27 cellular contexts compared by ENCODE assay signal in the genomic region with DNA sequence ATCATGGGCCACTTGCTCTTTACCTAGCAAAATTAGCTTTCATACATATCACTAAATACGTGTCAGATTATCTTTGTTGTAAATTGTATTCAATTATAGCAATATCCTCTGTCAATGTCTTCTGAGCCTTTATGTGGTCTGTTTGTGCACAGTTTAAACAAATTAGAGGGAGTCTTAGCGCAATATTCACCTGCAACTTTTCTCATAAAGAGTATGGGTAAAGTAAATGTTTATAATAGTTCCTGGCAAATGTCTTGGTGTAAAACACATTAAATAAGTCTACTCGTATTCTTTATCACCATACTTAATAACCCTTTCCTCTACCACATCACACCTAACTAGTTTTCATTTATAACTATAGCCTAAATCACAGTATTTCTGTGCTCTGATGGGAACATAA.
"Had no signal": no experiment of that assay in that cellular context is flagged by ENCODE, and none has a peak within 500 bp of the region (broad histone marks: within the 10 kb centered on the region; RNA-seq: fewer than 3 reads in every experiment).

No MANE protein-coding gene starts in this region.

- ATAC-seq: effector memory CD8-positive, alpha-beta T cell; esophagus mucosa; foreskin keratinocyte; gastrocnemius medialis; gastroesophageal sphincter; heart left ventricle; heart right ventricle had no signal

- H3K36me3 ChIP-seq: colonic mucosa, esophagus muscularis mucosa, esophagus squamous epithelium, gastrocnemius medialis, gastroesophageal sphincter, heart left ventricle, heart right ventricle had no signal

- H3K9me3 ChIP-seq: colonic mucosa had no signal

- H3K27me3 ChIP-seq: colonic mucosa, dorsolateral prefrontal cortex, esophagus muscularis mucosa, esophagus squamous epithelium, foreskin keratinocyte, gastrocnemius medialis, gastroesophageal sphincter, heart left ventricle, heart right ventricle had no signal

- FAIRE-seq: colon, endometrium, frontal cortex had no signal

- H3K4me3 ChIP-seq: colonic mucosa, coronary artery, dorsolateral prefrontal cortex, esophagus muscularis mucosa, esophagus squamous epithelium, gastrocnemius medialis, gastroesophageal sphincter, heart left ventricle, heart right ventricle had no signal

- H3K27ac ChIP-seq: colonic mucosa, coronary artery, dorsolateral prefrontal cortex, epithelial cell of prostate, esophagus muscularis mucosa, esophagus squamous epithelium, gastrocnemius medialis, gastroesophageal sphincter, heart left ventricle, heart right ventricle had no signal

- DNase-seq: colonic mucosa; cortex of kidney; dermis blood vessel endothelial cell; dorsolateral prefrontal cortex; effector CD4-positive, alpha-beta T cell; effector CD8-positive, alpha-beta T cell; effector memory CD4-positive, alpha-beta T cell; effector memory CD8-positive, alpha-beta T cell; endodermal cell; erythroblast; esophagus squamous epithelium; foreskin fibroblast; foreskin keratinocyte; foreskin melanocyte; gastrocnemius medialis; glutamatergic neuron; head of caudate nucleus; heart left ventricle; heart right ventricle had no signal

- H3K4me1 ChIP-seq: colonic mucosa had no signal
